Comparison of ENCODE assay signal across 22 cellular contexts in the genomic region with DNA sequence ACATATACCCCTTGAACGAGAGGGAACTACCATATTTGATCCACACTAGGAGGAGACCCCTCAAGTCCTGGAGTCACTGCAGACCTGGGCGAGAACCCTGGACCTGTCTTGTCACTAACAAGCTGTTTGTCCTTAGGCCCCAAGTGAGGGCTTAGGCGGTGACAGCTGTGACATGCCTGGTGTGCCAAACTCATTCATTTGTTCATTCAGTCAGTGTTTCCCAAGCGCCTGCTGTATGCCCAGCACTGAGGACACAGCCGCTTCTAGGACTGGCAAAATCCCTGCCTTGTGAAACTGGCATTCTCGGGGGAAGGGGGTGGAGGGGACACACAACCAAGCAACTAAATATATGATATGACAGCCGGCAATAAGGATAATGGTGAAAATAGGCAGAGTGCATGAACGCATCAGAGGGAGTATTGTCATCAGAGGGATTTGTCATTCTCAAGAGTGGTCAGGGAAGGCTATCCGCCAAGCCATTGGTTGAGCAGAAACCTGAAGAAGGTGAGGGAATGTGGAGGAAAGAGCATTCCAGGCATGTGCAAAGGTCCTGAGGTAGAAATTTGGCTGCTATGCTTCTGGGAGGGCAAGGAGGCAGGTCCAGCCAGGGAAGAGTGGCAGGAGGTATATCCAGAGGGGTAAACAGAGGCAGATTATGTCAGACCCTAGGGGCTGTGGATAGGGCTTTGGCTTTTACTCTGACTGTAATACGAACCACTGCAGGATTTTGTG. TPM values are rescaled to one million over a fixed set of nuclear protein-coding genes. Genes with fewer than 3 reads are reported as not detected.
DNase-seq lines count a peak whose midpoint lies in the region; ATAC-seq, FAIRE-seq and TF ChIP-seq lines count a peak whose summit lies in the region.
"Had no signal": no experiment of that assay in that cellular context is flagged by ENCODE, and none has a peak within 500 bp of the region (broad histone marks: within the 10 kb centered on the region; RNA-seq: fewer than 3 reads in every experiment).

No MANE protein-coding gene starts in this region.

- peaks cover 60% of the 10 kb centered on the region for H3K4me1 ChIP-seq in DOHH2 (ENCODE audit: control insufficient read depth, low read length)
- H3K4me1 ChIP-seq in OCI-LY1 (ENCODE audit: insufficient read depth, low read length, severe bottlenecking) = peaks cover 51% of the 10 kb centered on the region
- H3K4me1 ChIP-seq in K562 (replicated peaks in 1 of 2; ENCODE audit: control insufficient read depth in 2 of 2, insufficient read depth in 2 of 2, low read length in 2 of 2) = peaks cover 0 to 20% of the 10 kb centered on the region in 2 experiments; a peak in 1 of 5 replicates
- peaks cover 26% of the 10 kb centered on the region for H3K4me1 ChIP-seq in psoas muscle
- no peaks in the 10 kb centered on the region for H3K4me1 ChIP-seq in upper lobe of right lung
- H3K4me1 ChIP-seq: BE2C had no signal

- TF ChIP-seq CTCF in DOHH2 (IDR thresholded peaks at IDR 0.05; ENCODE audit: low read depth, low read length, poor library complexity, severe bottlenecking) (no peak), OCI-LY1 (IDR thresholded peaks at IDR 0.05; ENCODE audit: low read length) (no peak), K562 (IDR thresholded peaks at IDR 0.05 in 2 of 3, conservative IDR thresholded peaks at IDR 0.05 in 1 of 3; ENCODE audit: insufficient read depth in 2 of 3, low read depth in 1 of 3, low read length in 3 of 3) (no peak), psoas muscle (IDR thresholded peaks at IDR 0.05) (no peak), upper lobe of right lung (IDR thresholded peaks at IDR 0.05) (no peak)

- peak; percentile 46 for FAIRE-seq in K562 (lab: Jason Lieb, UNC)

- H2AFZ ChIP-seq in OCI-LY1 (ENCODE audit: low read length) = no peak overlapping the region
- no peak overlapping the region for H2AFZ ChIP-seq in K562 (ENCODE audit: low read depth, low read length)
- H2AFZ ChIP-seq: PC-9 had no signal

- in situ Hi-C loops in K562 (cut with MboI) = no loop called here

- H3K79me2 ChIP-seq in DOHH2 (ENCODE audit: control insufficient read depth, low read length) (peaks cover 95% of the 10 kb centered on the region), OCI-LY1 (ENCODE audit: insufficient read depth, low read length) (peaks cover 17% of the 10 kb centered on the region; the same call in 1 of the 2 replicates), K562 (ENCODE audit: control insufficient read depth, insufficient read depth, low read length) (no peaks in the 10 kb centered on the region)

- no peaks in the 10 kb centered on the region for H3K9me2 ChIP-seq in DOHH2 (replicated peaks; ENCODE audit: control insufficient read depth, low read length)
- H3K9me2 ChIP-seq in OCI-LY1 (ENCODE audit: low read depth, low read length) = no peaks in the 10 kb centered on the region

- POLR2A ChIA-PET in K562 (lab: Yijun Ruan, JAX) = interaction anchor here (0.6 to 1.0 kb wide), 3 partner anchors 10 to 762 kb away, joined by 4 to 5 read pairs (median 4); no protein-coding TSS in a partner anchor

- ATAC-seq in K562 = no peak
- peak in 3 of 4 donors; percentile 54 to 76 (median 72) for ATAC-seq in psoas muscle
- ATAC-seq in upper lobe of right lung = no peak
- ATAC-seq in HG03139 (IDR thresholded peaks at IDR 0.05; ENCODE audit: unreplicated experiment) = no peak
- ATAC-seq in GM18868 (IDR thresholded peaks at IDR 0.05; ENCODE audit: unreplicated experiment) = no peak
- ATAC-seq in HG02852 (IDR thresholded peaks at IDR 0.05; ENCODE audit: unreplicated experiment) = no peak

- no peak for TF ChIP-seq RAD21 in K562 (CRISPR knock-in tag; conservative IDR thresholded peaks at IDR 0.05 in 1 of 2, IDR thresholded peaks at IDR 0.05 in 1 of 2)

- H3K27ac ChIP-seq in DOHH2 (ENCODE audit: low read depth, low read length) (peak overlapping the region; percentile 11; the same call in 1 of the 2 replicates), OCI-LY1 (ENCODE audit: low read depth, low read length, poor library complexity, severe bottlenecking) (peak overlapping the region; percentile 59), K562 (ENCODE audit: extremely low read depth, low read depth, low read length) (no peak overlapping the region), psoas muscle (peak overlapping the region; percentile 76), upper lobe of right lung (no peak overlapping the region)
- H3K27ac ChIP-seq: PC-9 had no signal

- H3K4me2 ChIP-seq in DOHH2 (ENCODE audit: low read length) (no peak overlapping the region), OCI-LY1 (ENCODE audit: low read length) (no peak overlapping the region), K562 (ENCODE audit: insufficient read depth, low read length) (no peak overlapping the region)
- H3K4me2 ChIP-seq: PC-9 had no signal

- H3K36me3 ChIP-seq in DOHH2 (ENCODE audit: control insufficient read depth, low read length) (peaks cover 75% of the 10 kb centered on the region), OCI-LY1 (ENCODE audit: insufficient read depth, low read length) (peaks cover 38% of the 10 kb centered on the region), K562 (ENCODE audit: control insufficient read depth, insufficient read depth, low read length) (no peaks in the 10 kb centered on the region), psoas muscle (ENCODE audit: insufficient read depth in 1 of 2, low read depth in 1 of 2) (no peaks in the 10 kb centered on the region), upper lobe of right lung (no peaks in the 10 kb centered on the region)
- H3K36me3 ChIP-seq: BE2C had no signal

- 4% methylated on average over 10 of the region's 10 CpGs for WGBS in K562 (ENCODE audit: insufficient coverage, low coverage, missing lambda C conversion rate)
- 64 to 78% (median 67%) methylated on average over 10 of the region's 10 CpGs for WGBS in psoas muscle, 3 donors

- TF ChIP-seq POLR2A in K562 (conservative IDR thresholded peaks at IDR 0.05) = no peak

- H3F3A ChIP-seq in DOHH2 (ENCODE audit: control insufficient read depth, insufficient read depth) (peaks cover 5% of the 10 kb centered on the region), OCI-LY1 (ENCODE audit: insufficient read depth, low read length) (no peaks in the 10 kb centered on the region)

- H4K20me1 ChIP-seq in DOHH2 (ENCODE audit: control insufficient read depth, insufficient read depth, low read depth, low read length) = peaks cover 18% of the 10 kb centered on the region; the same call in 1 of the 2 replicates
- H4K20me1 ChIP-seq in OCI-LY1 (ENCODE audit: insufficient read depth, low read length) = no peaks in the 10 kb centered on the region
- H4K20me1 ChIP-seq in K562 (replicated peaks; ENCODE audit: control insufficient read depth, insufficient read depth, low read length) = peaks cover 6% of the 10 kb centered on the region; the same call in 1 of the 2 replicates

- TF ChIP-seq EP300 in K562 (IDR thresholded peaks at IDR 0.05; ENCODE audit: low read length) = no peak

- CTCF ChIA-PET in K562 (lab: Yijun Ruan, JAX; ENCODE audit: low intra/inter-chr PET ratio) = no interaction called here

- H3K4me3 ChIP-seq in DOHH2 (ENCODE audit: low read length) (no peak overlapping the region), OCI-LY1 (ENCODE audit: low read depth, low read length, poor library complexity, severe bottlenecking) (no peak overlapping the region), K562 (no peak overlapping the region), psoas muscle (no peak overlapping the region), upper lobe of right lung (no peak overlapping the region)
- H3K4me3 ChIP-seq: PC-9 had no signal

- H3K9ac ChIP-seq in OCI-LY1 (ENCODE audit: low read length) (no peak overlapping the region), K562 (ENCODE audit: insufficient read depth in 1 of 2, low read depth in 2 of 2, low read length in 2 of 2) (no peak overlapping the region)

- H3K9me1 ChIP-seq in K562 (ENCODE audit: control insufficient read depth, insufficient read depth, low read length) = no peaks in the 10 kb centered on the region

- no peak for DNase-seq in K562 (ENCODE audit: extremely low read depth in 1 of 4, low spot score in 3 of 4)
- no peak for DNase-seq in psoas muscle
- no peak for DNase-seq in upper lobe of right lung
- DNase-seq: BE2C; CD4-positive, CD25-positive, alpha-beta regulatory T cell; DMS153; GF-D8; GOT3; MV-4-11; NCI-H1417; NCI-H187; NCI-H2107; NCI-H510A; NCI-H82; PC-9 had no signal

- intact Hi-C loops in K562 (cut with micrococcal nuclease) (no loop called here), psoas muscle (cut with DNase I) (no loop called here), upper lobe of right lung (cut with DNase I) (no loop called here)

- H3K27me3 ChIP-seq in DOHH2 (ENCODE audit: control insufficient read depth, low read length) = no peaks in the 10 kb centered on the region
- no peaks in the 10 kb centered on the region for H3K27me3 ChIP-seq in OCI-LY1 (ENCODE audit: insufficient read depth, low read length)
- peaks cover 50 to 90% of the 10 kb centered on the region in 2 experiments; a peak in 4 of 5 replicates for H3K27me3 ChIP-seq in K562 (ENCODE audit: control insufficient read depth in 2 of 2, insufficient read depth in 2 of 2, low read length in 2 of 2)
- no peaks in the 10 kb centered on the region for H3K27me3 ChIP-seq in psoas muscle (ENCODE audit: insufficient read depth in 3 of 3, low read length in 2 of 3)
- no peaks in the 10 kb centered on the region for H3K27me3 ChIP-seq in upper lobe of right lung
- H3K27me3 ChIP-seq: BE2C had no signal

- no TSS peak for BruUV-seq in K562 (replicated peaks; lab: Mats Ljungman, UMichigan)

- H3K9me3 ChIP-seq in DOHH2 (ENCODE audit: control insufficient read depth, insufficient read depth, low read length) = no peaks in the 10 kb centered on the region
- H3K9me3 ChIP-seq in OCI-LY1 (ENCODE audit: low read length) = no peaks in the 10 kb centered on the region
- H3K9me3 ChIP-seq in K562 (replicated peaks; ENCODE audit: control insufficient read depth, insufficient read depth, low read depth, low read length) = no peaks in the 10 kb centered on the region
- no peaks in the 10 kb centered on the region for H3K9me3 ChIP-seq in psoas muscle
- no peaks in the 10 kb centered on the region for H3K9me3 ChIP-seq in upper lobe of right lung
- H3K9me3 ChIP-seq: BE2C had no signal

RNA-seq across cellular contexts. Expression of gene SH2B2, which starts 11.0 kb away (rescaled TPM):
- total RNA-seq in K562 (2011; cell fraction: chromatin; rRNA removed; ENCODE audit: low replicate concordance) = 0.72 TPM in 1 of 2 replicates, not detected in the other
- 0.66 and 1.0 TPM in 2 replicates for total RNA-seq in K562 (2011; cell fraction: nucleolus; rRNA removed)
- total RNA-seq in K562 (2011; cell fraction: nucleoplasm; rRNA removed) = 0.22 and 0.31 TPM in 2 replicates
- 0.68 TPM in 1 of 2 replicates, not detected in the other for total RNA-seq in K562 (2014; rRNA removed)
- total RNA-seq in K562 (2014; rRNA removed; fragmentation: Illumina TruSeq; extraction: Trizol) = not detected in 2 replicates
- total RNA-seq in K562 (2015; rRNA removed; fragmentation: Illumina TruSeq; extraction: Trizol) = 0.08 TPM in 1 of 2 replicates, not detected in the other
- total RNA-seq in K562 (2021) = 0.34 and 0.89 TPM in 2 replicates
- polyA plus RNA-seq in K562 (2011; rRNA removed) = 0.03 and 0.07 TPM in 2 replicates
- polyA plus RNA-seq in K562 (2011; cell fraction: cytosol; rRNA removed) = 0.13 and 0.64 TPM in 2 replicates
- 0.14 and 0.36 TPM in 2 replicates for polyA plus RNA-seq in K562 (2011; cell fraction: nucleus; rRNA removed)
- 0.14 and 0.46 TPM in 2 replicates for polyA plus RNA-seq in K562 (2012)
- 0.07 and 0.08 TPM in 2 replicates for polyA plus RNA-seq in K562 (2014; fragmentation: Illumina TruSeq; extraction: Trizol)
- polyA plus RNA-seq in K562 (2014; fragmentation: Nextera tagmentation; extraction: Ambion mirVana) = not detected
- 0.07 and 0.12 TPM in 2 replicates for polyA plus RNA-seq in K562 (2014; rRNA removed)
- polyA minus RNA-seq in K562 (2011; rRNA and poly(A)+ RNA removed) = 0.18 TPM in 1 of 2 replicates, not detected in the other
- polyA minus RNA-seq in K562 (2011; cell fraction: cytosol; rRNA and poly(A)+ RNA removed) = 0.38 TPM in 1 of 2 replicates, not detected in the other
- polyA minus RNA-seq in K562 (2011; cell fraction: nucleus; rRNA and poly(A)+ RNA removed) = 0.22 and 0.40 TPM in 2 replicates
- 10 to 100 TPM; 26.2 to 36.3 (median 29.0) TPM for total RNA-seq in psoas muscle
- 10 to 100 TPM; 13.1 to 27.3 (median 18.6) TPM for polyA plus RNA-seq in psoas muscle
- 13.2 TPM for total RNA-seq in upper lobe of right lung

RNA-seq across cellular contexts. Expression of gene SPDYE6, which starts 58.6 kb away (rescaled TPM):
- total RNA-seq in K562 (2011; cell fraction: chromatin; rRNA removed; ENCODE audit: low replicate concordance) = 0.23 and 0.65 TPM in 2 replicates
- not detected in 2 replicates for total RNA-seq in K562 (2011; cell fraction: nucleolus; rRNA removed)
- 0.38 TPM in 1 of 2 replicates, not detected in the other for total RNA-seq in K562 (2011; cell fraction: nucleoplasm; rRNA removed)
- total RNA-seq in K562 (2014; rRNA removed) (not detected in 2 replicates), K562 (2014; rRNA removed; fragmentation: Illumina TruSeq; extraction: Trizol) (not detected in 2 replicates), K562 (2015; rRNA removed; fragmentation: Illumina TruSeq; extraction: Trizol) (not detected in 2 replicates), K562 (2021) (not detected in 2 replicates), psoas muscle (not detected), upper lobe of right lung (not detected)
- polyA plus RNA-seq in K562 (2011; rRNA removed) (not detected in 2 replicates), K562 (2014; fragmentation: Illumina TruSeq; extraction: Trizol) (not detected in 2 replicates), K562 (2014; fragmentation: Nextera tagmentation; extraction: Ambion mirVana) (under 1 TPM; 0.24 to 0.35 TPM), K562 (2014; rRNA removed) (not detected in 2 replicates), psoas muscle (under 1 TPM; 0.05 to 0.08 (median 0.08) TPM)
- polyA plus RNA-seq in K562 (2011; cell fraction: cytosol; rRNA removed) = not detected in 2 replicates
- polyA plus RNA-seq in K562 (2011; cell fraction: nucleus; rRNA removed) = not detected in 2 replicates
- polyA plus RNA-seq in K562 (2012) = 2.1 and 2.9 TPM in 2 replicates
- polyA minus RNA-seq in K562 (2011; rRNA and poly(A)+ RNA removed) = not detected in 2 replicates
- not detected in 2 replicates for polyA minus RNA-seq in K562 (2011; cell fraction: cytosol; rRNA and poly(A)+ RNA removed)
- polyA minus RNA-seq in K562 (2011; cell fraction: nucleus; rRNA and poly(A)+ RNA removed) = not detected in 2 replicates
- total RNA-seq: A172; CD4-positive, CD25-positive, alpha-beta regulatory T cell; HT-29; PC-9 had no signal

Comparison
In these comparisons a context has a peak if more than half of its experiments do, and no peak if none do; other contexts are left out.
1. H3K27ac ChIP-seq: peak in DOHH2 (single experiment), OCI-LY1 (single experiment) and psoas muscle (single experiment); none in K562 (single experiment) and upper lobe of right lung (single experiment).
2. ATAC-seq: peak in psoas muscle (3 of 4); none in K562 (single experiment), upper lobe of right lung (single experiment), HG03139 (single experiment), GM18868 (single experiment) and HG02852 (single experiment).